ENCODE assay signal across 26 cellular contexts in the genomic region with DNA sequence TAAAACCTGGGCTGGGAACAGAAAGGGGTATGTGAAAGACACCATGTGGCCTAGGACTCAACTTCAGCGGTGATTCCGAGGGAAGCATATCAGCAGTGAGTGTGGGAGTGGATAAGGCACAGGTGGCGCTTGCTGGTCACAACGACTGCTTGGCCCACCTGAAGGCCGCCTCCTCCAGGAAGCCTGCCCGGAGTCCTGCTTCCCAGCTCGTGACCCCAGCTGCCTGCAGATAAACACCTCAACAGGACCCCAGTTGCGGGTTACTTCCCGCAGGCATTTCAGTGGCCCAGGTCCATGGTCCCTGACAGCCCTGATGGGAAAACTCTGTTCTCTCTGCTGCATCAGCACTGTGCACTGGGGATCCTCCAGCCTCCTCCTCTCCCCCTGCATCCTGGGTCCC. TPM values are rescaled to one million over a fixed set of nuclear protein-coding genes. Genes with fewer than 3 reads are reported as not detected.
DNase-seq lines count a peak whose midpoint lies in the region; TF ChIP-seq lines count a peak whose summit lies in the region.
"Had no signal": no experiment of that assay in that cellular context is flagged by ENCODE, and none has a peak within 500 bp of the region (broad histone marks: within the 10 kb centered on the region; RNA-seq: fewer than 3 reads in every experiment).

No MANE protein-coding gene starts in this region.

- peaks cover 5% of the 10 kb centered on the region for H3K27me3 Mint-ChIP-seq in activated naive CD4-positive, alpha-beta T cell treated with anti-CD3 and anti-CD28 coated beads, Interleukin-2, amount 10 ng/mL, durations not matched to agents 7 days and 5 days
- H3K27me3 Mint-ChIP-seq in activated naive CD4-positive, alpha-beta T cell treated with anti-CD3 and anti-CD28 coated beads for 36 hours (ENCODE audit: low read depth): peaks cover 19% of the 10 kb centered on the region
- H3K27me3 Mint-ChIP-seq in endodermal cell (ENCODE audit: insufficient read depth): peaks cover 7% of the 10 kb centered on the region
- H3K27me3 Mint-ChIP-seq in neural progenitor cell (ENCODE audit: insufficient read depth, low read depth): peaks cover 6% of the 10 kb centered on the region
- peaks cover 48% of the 10 kb centered on the region for H3K27me3 Mint-ChIP-seq in type B pancreatic cell

- no peak overlapping the region for H3K4me3 ChIP-seq in endodermal cell (ENCODE audit: low read length)
- no peak overlapping the region for H3K4me3 ChIP-seq in neural progenitor cell
- no peak overlapping the region for H3K4me3 ChIP-seq in vagina
- H3K4me3 ChIP-seq in effector memory CD4-positive, alpha-beta T cell (ENCODE audit: insufficient read depth, low read depth, low read length, poor library complexity, severe bottlenecking): no peak overlapping the region
- H3K4me3 ChIP-seq: HAP-1, SJCRH30 had no signal

- no peak overlapping the region for H3K4me2 ChIP-seq in neural progenitor cell

- H2AFZ ChIP-seq in neural progenitor cell (replicated peaks): no peak overlapping the region

- DNase-seq in activated naive CD4-positive, alpha-beta T cell treated with anti-CD3 and anti-CD28 coated beads, Interleukin-2, amount 10 ng/mL, durations not matched to agents 7 days and 5 days: peak; percentile 6
- DNase-seq in activated naive CD4-positive, alpha-beta T cell treated with anti-CD3 and anti-CD28 coated beads for 36 hours: no peak
- DNase-seq in endodermal cell (peak; percentile 28), neural progenitor cell (ENCODE audit: low spot score) (no peak), type B pancreatic cell (ENCODE audit: extremely low spot score, unreplicated experiment) (peak; percentile 59), vagina (ENCODE audit: extremely low spot score in 2 of 2) (no peak), glomerular visceral epithelial cell (ENCODE audit: extremely low spot score) (no peak)
- no peak for DNase-seq in effector memory CD4-positive, alpha-beta T cell
- DNase-seq: 8988T, ACHN, BE2C, DMS153, DND-41, KBM-7, MV-4-11, NCI-H1105 treated with DMSO at 0.1 percent for 48 hours, NCI-H146, NCI-H1930, NCI-H2107, NCI-H446, NCI-H524 treated with DMSO at 0.1 percent for 48 hours, NCI-H774, SJCRH30 had no signal

- H3K4me3 Mint-ChIP-seq in activated naive CD4-positive, alpha-beta T cell treated with anti-CD3 and anti-CD28 coated beads, Interleukin-2, amount 10 ng/mL, durations not matched to agents 7 days and 5 days: no peak overlapping the region
- no peak overlapping the region for H3K4me3 Mint-ChIP-seq in activated naive CD4-positive, alpha-beta T cell treated with anti-CD3 and anti-CD28 coated beads for 36 hours
- H3K4me3 Mint-ChIP-seq in endodermal cell: no peak overlapping the region
- no peak overlapping the region for H3K4me3 Mint-ChIP-seq in neural progenitor cell
- H3K4me3 Mint-ChIP-seq in type B pancreatic cell: no peak overlapping the region

- H3K9me3 ChIP-seq in endodermal cell (ENCODE audit: control insufficient read depth, low read length): no peaks in the 10 kb centered on the region
- H3K9me3 ChIP-seq in neural progenitor cell (ENCODE audit: low read depth): no peaks in the 10 kb centered on the region
- H3K9me3 ChIP-seq in vagina: no peaks in the 10 kb centered on the region
- no peaks in the 10 kb centered on the region for H3K9me3 ChIP-seq in effector memory CD4-positive, alpha-beta T cell (ENCODE audit: control insufficient read depth, low read length)
- H3K9me3 ChIP-seq: BE2C, SJCRH30 had no signal

- H3K27ac Mint-ChIP-seq in activated naive CD4-positive, alpha-beta T cell treated with anti-CD3 and anti-CD28 coated beads, Interleukin-2, amount 10 ng/mL, durations not matched to agents 7 days and 5 days: no peak overlapping the region
- no peak overlapping the region for H3K27ac Mint-ChIP-seq in activated naive CD4-positive, alpha-beta T cell treated with anti-CD3 and anti-CD28 coated beads for 36 hours
- H3K27ac Mint-ChIP-seq in endodermal cell (no peak overlapping the region), neural progenitor cell (peak overlapping the region; percentile 63), type B pancreatic cell (no peak overlapping the region)

- H3K9me3 Mint-ChIP-seq in activated naive CD4-positive, alpha-beta T cell treated with anti-CD3 and anti-CD28 coated beads, Interleukin-2, amount 10 ng/mL, durations not matched to agents 7 days and 5 days: no peaks in the 10 kb centered on the region
- no peaks in the 10 kb centered on the region for H3K9me3 Mint-ChIP-seq in activated naive CD4-positive, alpha-beta T cell treated with anti-CD3 and anti-CD28 coated beads for 36 hours
- no peaks in the 10 kb centered on the region for H3K9me3 Mint-ChIP-seq in endodermal cell
- H3K9me3 Mint-ChIP-seq in neural progenitor cell: no peaks in the 10 kb centered on the region
- no peaks in the 10 kb centered on the region for H3K9me3 Mint-ChIP-seq in type B pancreatic cell

- H3K36me3 ChIP-seq in endodermal cell (ENCODE audit: control insufficient read depth, insufficient read depth, low read length) (no peaks in the 10 kb centered on the region), neural progenitor cell (no peaks in the 10 kb centered on the region), vagina (no peaks in the 10 kb centered on the region)
- H3K36me3 ChIP-seq in effector memory CD4-positive, alpha-beta T cell (ENCODE audit: control insufficient read depth, insufficient read depth, low read length): no peaks in the 10 kb centered on the region
- H3K36me3 ChIP-seq: BE2C, HAP-1, SJCRH30 had no signal

- no peak overlapping the region for H3K9ac ChIP-seq in endodermal cell (ENCODE audit: extremely low read depth, low read length, poor library complexity, severe bottlenecking)
- H3K9ac ChIP-seq in neural progenitor cell: no peak overlapping the region

- H3F3A ChIP-seq in neural progenitor cell (ENCODE audit: low read depth): peaks cover 10% of the 10 kb centered on the region

- no peak for TF ChIP-seq POLR2A in vagina (IDR thresholded peaks at IDR 0.05)

- CTCF ChIA-PET in activated naive CD4-positive, alpha-beta T cell treated with anti-CD3 and anti-CD28 coated beads, Interleukin-2, amount 10 ng/mL, durations not matched to agents 7 days and 5 days (lab: Charles Lee): no interaction called here
- CTCF ChIA-PET in activated naive CD4-positive, alpha-beta T cell treated with anti-CD3 and anti-CD28 coated beads for 36 hours (lab: Charles Lee): no interaction called here

- H3K36me3 Mint-ChIP-seq in activated naive CD4-positive, alpha-beta T cell treated with anti-CD3 and anti-CD28 coated beads, Interleukin-2, amount 10 ng/mL, durations not matched to agents 7 days and 5 days: no peaks in the 10 kb centered on the region
- no peaks in the 10 kb centered on the region for H3K36me3 Mint-ChIP-seq in activated naive CD4-positive, alpha-beta T cell treated with anti-CD3 and anti-CD28 coated beads for 36 hours (ENCODE audit: low read depth)
- H3K36me3 Mint-ChIP-seq in endodermal cell (ENCODE audit: low read depth) (no peaks in the 10 kb centered on the region), neural progenitor cell (no peaks in the 10 kb centered on the region), type B pancreatic cell (no peaks in the 10 kb centered on the region)

- intact Hi-C loops in activated naive CD4-positive, alpha-beta T cell treated with anti-CD3 and anti-CD28 coated beads for 36 hours (cut with micrococcal nuclease): no loop called here
- intact Hi-C loops in vagina (cut with DNase I): no loop called here

- 93 to 98% methylated on average over 6 to 9 of the region's 9 CpGs for WGBS in endodermal cell (ENCODE audit: insufficient coverage in 1 of 2, insufficient read length in 1 of 2), 2 experiments

- TF ChIP-seq CTCF in endodermal cell (conservative IDR thresholded peaks at IDR 0.05) (no peak), neural progenitor cell (IDR thresholded peaks at IDR 0.05) (no peak), type B pancreatic cell (conservative IDR thresholded peaks at IDR 0.05) (no peak), vagina (IDR thresholded peaks at IDR 0.05) (no peak)

- H3K4me1 ChIP-seq in endodermal cell (ENCODE audit: control insufficient read depth, insufficient read depth, low read length) (no peaks in the 10 kb centered on the region), neural progenitor cell (peaks cover 18% of the 10 kb centered on the region), vagina (no peaks in the 10 kb centered on the region)
- no peaks in the 10 kb centered on the region for H3K4me1 ChIP-seq in effector memory CD4-positive, alpha-beta T cell (ENCODE audit: control insufficient read depth, insufficient read depth, low read length, poor library complexity, severe bottlenecking)
- H3K4me1 ChIP-seq: HAP-1 had no signal

- H3K27ac ChIP-seq in endodermal cell (ENCODE audit: low read depth, low read length) (no peak overlapping the region), neural progenitor cell (no peak overlapping the region), vagina (no peak overlapping the region)
- no peak overlapping the region for H3K27ac ChIP-seq in effector memory CD4-positive, alpha-beta T cell (ENCODE audit: insufficient read depth, low read length, poor library complexity, severe bottlenecking)
- H3K27ac ChIP-seq: SJCRH30 had no signal

- no peaks in the 10 kb centered on the region for H4K20me1 ChIP-seq in neural progenitor cell (ENCODE audit: low read depth)

- no peaks in the 10 kb centered on the region for H3K79me2 ChIP-seq in neural progenitor cell (ENCODE audit: low read depth)

- no peaks in the 10 kb centered on the region for H3K4me1 Mint-ChIP-seq in activated naive CD4-positive, alpha-beta T cell treated with anti-CD3 and anti-CD28 coated beads, Interleukin-2, amount 10 ng/mL, durations not matched to agents 7 days and 5 days
- H3K4me1 Mint-ChIP-seq in activated naive CD4-positive, alpha-beta T cell treated with anti-CD3 and anti-CD28 coated beads for 36 hours (ENCODE audit: low read depth): no peaks in the 10 kb centered on the region
- no peaks in the 10 kb centered on the region for H3K4me1 Mint-ChIP-seq in endodermal cell
- H3K4me1 Mint-ChIP-seq in neural progenitor cell: peaks cover 18% of the 10 kb centered on the region
- peaks cover 11% of the 10 kb centered on the region for H3K4me1 Mint-ChIP-seq in type B pancreatic cell (ENCODE audit: unreplicated experiment)

- no peaks in the 10 kb centered on the region for H3K27me3 ChIP-seq in endodermal cell (ENCODE audit: control insufficient read depth, insufficient read depth, low read length, poor library complexity, severe bottlenecking)
- no peaks in the 10 kb centered on the region for H3K27me3 ChIP-seq in neural progenitor cell
- no peaks in the 10 kb centered on the region for H3K27me3 ChIP-seq in vagina
- H3K27me3 ChIP-seq in effector memory CD4-positive, alpha-beta T cell (replicated peaks; ENCODE audit: control insufficient read depth, insufficient read depth, low read length, poor library complexity, severe bottlenecking): no peaks in the 10 kb centered on the region
- H3K27me3 ChIP-seq: BE2C had no signal

RNA-seq across cellular contexts. Expression of gene FCN1, which starts 51.7 kb away (rescaled TPM):
- not detected for total RNA-seq in activated naive CD4-positive, alpha-beta T cell treated with anti-CD3 and anti-CD28 coated beads for 36 hours
- total RNA-seq in endodermal cell (not detected), neural progenitor cell (ENCODE audit: low replicate concordance) (not detected in 2 replicates), type B pancreatic cell (ENCODE audit: low replicate concordance) (not detected in 2 replicates), vagina (1.7 TPM)
- polyA plus RNA-seq in endodermal cell (2013, experiment 1 of 2): not detected
- polyA plus RNA-seq in endodermal cell (2013, experiment 2 of 2): not detected
- total RNA-seq: LHCN-M2, MCF 10A, SJCRH30 had no signal

Comparison
In these comparisons a context has a peak if more than half of its experiments do, and no peak if none do; other contexts are left out.
1. DNase-seq: peak in activated naive CD4-positive, alpha-beta T cell treated with anti-CD3 and anti-CD28 coated beads, Interleukin-2, amount 10 ng/mL, durations not matched to agents 7 days and 5 days (single experiment), endodermal cell (single experiment) and type B pancreatic cell (single experiment); none in activated naive CD4-positive, alpha-beta T cell treated with anti-CD3 and anti-CD28 coated beads for 36 hours (single experiment), neural progenitor cell (single experiment), vagina (0 of 2), effector memory CD4-positive, alpha-beta T cell (0 of 3) and glomerular visceral epithelial cell (single experiment).